15 cellular contexts compared by ENCODE assay signal in genomic region chr17:82088838-82089722, GRCh38.
"Had no signal": no experiment of that assay in that cellular context is flagged by ENCODE, and none has a peak within 500 bp of the region (broad histone marks: within the 10 kb centered on the region; RNA-seq: fewer than 3 reads in every experiment).

No MANE protein-coding gene starts in this region.

- H3K4me3 ChIP-seq: adrenal gland, coronary artery, lung, spleen, suprapubic skin had no signal

- FAIRE-seq: frontal cortex had no signal

- H3K9me3 ChIP-seq: adrenal gland, spleen, suprapubic skin had no signal

- DNase-seq: activated CD4-positive, alpha-beta T cell treated with anti-CD3 and anti-CD28 coated beads, Interleukin-2, amount 10 ng/mL, durations not matched to agents 24 days and 14 days; activated naive CD4-positive, alpha-beta T cell treated with anti-CD3 and anti-CD28 coated beads for 36 hours; adrenal gland; central memory CD4-positive, alpha-beta T cell; effector CD8-positive, alpha-beta T cell; kidney glomerular epithelial cell; spleen; stimulated activated naive CD4-positive, alpha-beta T cell treated with Interleukin-2 at 50 U/mL for 16 hours; SW 1271 had no signal

- ATAC-seq: naive thymus-derived CD4-positive, alpha-beta T cell; sciatic nerve had no signal

- H3K27me3 ChIP-seq: adrenal gland, spleen, suprapubic skin had no signal

- H3K27ac ChIP-seq: adrenal gland, coronary artery, spleen, suprapubic skin had no signal

- H3K4me1 ChIP-seq: adrenal gland, suprapubic skin had no signal
